Comparison of ENCODE assay signal across 8 cellular contexts in genomic region chr2:30225131-30225762, GRCh38. TPM values are rescaled to one million over a fixed set of nuclear protein-coding genes. Genes with fewer than 3 reads are reported as not detected.
DNase-seq lines count a peak whose midpoint lies in the region; ATAC-seq and TF ChIP-seq lines count a peak whose summit lies in the region.

No MANE protein-coding gene starts in this region.

- TF ChIP-seq CTCF in cardiac fibroblast (IDR thresholded peaks at IDR 0.05; ENCODE audit: low read depth, low read length) (peak; percentile 1), type B pancreatic cell (conservative IDR thresholded peaks at IDR 0.05) (no peak)

- ATAC-seq in GM18867 (IDR thresholded peaks at IDR 0.05; ENCODE audit: unreplicated experiment) (peak; percentile 37), HG03196 (IDR thresholded peaks at IDR 0.05; ENCODE audit: unreplicated experiment) (peak; percentile 66)

- peak; percentile 76 for DNase-seq in AG08395 (ENCODE audit: low spot score)
- DNase-seq in SK-MEL-5 (ENCODE audit: low read depth, low spot score): peak; percentile 34
- peak; percentile 52 to 87 for DNase-seq in cardiac fibroblast (ENCODE audit: low read depth in 2 of 2)
- peak; percentile 39 for DNase-seq in medulla oblongata (ENCODE audit: extremely low spot score)
- no peak for DNase-seq in type B pancreatic cell (ENCODE audit: extremely low spot score, unreplicated experiment)
- DNase-seq in cortex of kidney (lab: John Stamatoyannopoulos, UW): no peak

- H3K4me3 Mint-ChIP-seq in type B pancreatic cell: peak overlapping the region; percentile 61

- H3K4me1 Mint-ChIP-seq in type B pancreatic cell (ENCODE audit: unreplicated experiment): peaks cover 19% of the 10 kb centered on the region

- H3K4me3 ChIP-seq in cardiac fibroblast (replicated peaks in 1 of 2; ENCODE audit: low read depth in 2 of 2, low read length in 2 of 2): peak overlapping the region; percentile 33 to 36

- no peaks in the 10 kb centered on the region for H3K9me3 Mint-ChIP-seq in type B pancreatic cell

- in situ Hi-C loops in SK-MEL-5 (cut with HindIII; ENCODE audit: low pct_unique_long_range_greater_than_20kb, low sequenced_read_pairs): no loop called here

- no peaks in the 10 kb centered on the region for H3K36me3 Mint-ChIP-seq in type B pancreatic cell

- H3K27ac Mint-ChIP-seq in type B pancreatic cell: peak overlapping the region; percentile 49

- peaks cover 25% of the 10 kb centered on the region for H3K27me3 Mint-ChIP-seq in type B pancreatic cell

RNA-seq across cellular contexts. Expression of gene LBH, which starts 6.1 kb away (rescaled TPM):
- total RNA-seq in SK-MEL-5 (2014; rRNA removed; shearing (Covaris generic)): 14.4 and 20.1 TPM in 2 replicates
- polyA plus RNA-seq in SK-MEL-5 (2015; cell fraction: cytosol; rRNA removed): 20.2 and 23.3 TPM in 2 replicates
- polyA plus RNA-seq in SK-MEL-5 (2015; cell fraction: nucleus; rRNA removed): 2.7 and 2.8 TPM in 2 replicates
- 78.5 and 116 TPM in 2 replicates for total RNA-seq in type B pancreatic cell (ENCODE audit: low replicate concordance)

Comparison
In these comparisons a context has a peak if more than half of its experiments do, and no peak if none do; other contexts are left out.
1. DNase-seq: peak in AG08395 (single experiment), SK-MEL-5 (single experiment), cardiac fibroblast (2 of 2) and medulla oblongata (single experiment); none in type B pancreatic cell (single experiment) and cortex of kidney (single experiment).